In genomic region chr6:28136585-28137457, GRCh38 we compare ENCODE assay signal across 8 cellular contexts. TPM values are rescaled to one million over a fixed set of nuclear protein-coding genes. Genes with fewer than 3 reads are reported as not detected.
DNase-seq lines count a peak whose midpoint lies in the region; ATAC-seq and TF ChIP-seq lines count a peak whose summit lies in the region.

No MANE protein-coding gene starts in this region.

- peak overlapping the region; percentile 95 for H3K9ac ChIP-seq in SK-N-SH

- under 1% methylated on average over 25 of the region's 57 CpGs for WGBS in SK-N-SH (ENCODE audit: low lambda C conversion rate)
- 0% methylated on average over 45 to 55 of the region's 57 CpGs for WGBS in testis, 2 donors

- H3F3A ChIP-seq in SK-N-SH (replicated peaks; ENCODE audit: insufficient read depth) = peaks cover 8% of the 10 kb centered on the region

- H3K4me3 ChIP-seq in HFF-Myc (replicated peaks; ENCODE audit: low read depth, low read length) (peak overlapping the region; percentile 66), SK-N-SH (ENCODE audit: low read depth in 2 of 2, low read length in 1 of 2) (peak overlapping the region; percentile 86 to 90), testis (peak overlapping the region; percentile 93 to 94)

- H3K4me3 Mint-ChIP-seq in activated naive CD8-positive, alpha-beta T cell = peak overlapping the region; percentile 98

- H2AFZ ChIP-seq in SK-N-SH (ENCODE audit: low read depth) = peak overlapping the region; percentile 99

- H3K36me3 ChIP-seq in SK-N-SH (replicated peaks in 1 of 2; ENCODE audit: control insufficient read depth in 1 of 2, insufficient read depth in 2 of 2, low read length in 1 of 2) (peaks cover 3 to 16% of the 10 kb centered on the region in 2 experiments), testis (ENCODE audit: low read depth, missing control alignments) (no peaks in the 10 kb centered on the region)

- H3K27me3 ChIP-seq in SK-N-SH (ENCODE audit: insufficient read depth) (no peaks in the 10 kb centered on the region), testis (no peaks in the 10 kb centered on the region)

- POLR2A ChIA-PET in SK-N-SH (lab: Yijun Ruan, JAX) = interaction anchor here (0.6 to 2.3 kb wide), 10 partner anchors 9 to 262 kb away, joined by 3 to 9 read pairs (median 6); partner anchors contain the start of genes ZKSCAN4 and ZSCAN16

- no peaks in the 10 kb centered on the region for H3K27me3 Mint-ChIP-seq in activated naive CD8-positive, alpha-beta T cell

- no peaks in the 10 kb centered on the region for H3K36me3 Mint-ChIP-seq in activated naive CD8-positive, alpha-beta T cell

- peak overlapping the region; percentile 98 for H3K27ac Mint-ChIP-seq in activated naive CD8-positive, alpha-beta T cell

- H3K9me3 ChIP-seq in SK-N-SH = no peaks in the 10 kb centered on the region
- H3K9me3 ChIP-seq in testis = no peaks in the 10 kb centered on the region

- H3K4me1 Mint-ChIP-seq in activated naive CD8-positive, alpha-beta T cell (ENCODE audit: low read depth) = peaks cover 78% of the 10 kb centered on the region

- H3K9me2 ChIP-seq in SK-N-SH = no peaks in the 10 kb centered on the region

- H4K20me1 ChIP-seq in SK-N-SH (ENCODE audit: insufficient read depth) = no peaks in the 10 kb centered on the region

- intact Hi-C loops in testis (cut with DNase I; ENCODE audit: low total_unique reads) = no loop called here

- peak in 1 of 2 experiments; percentile 50; a peak in 1 of 4 replicates for TF ChIP-seq EP300 in SK-N-SH (IDR thresholded peaks at IDR 0.05; ENCODE audit: borderline replicate concordance in 1 of 2, low read depth in 1 of 2, low read length in 1 of 2)

- TF ChIP-seq POLR2A in testis (IDR thresholded peaks at IDR 0.05) = no peak

- DNase-seq in GM03348 (ENCODE audit: low spot score) (peak; percentile 90), HFF-Myc (ENCODE audit: extremely low read depth, low read depth) (peak; percentile 90), NAMALWA (ENCODE audit: low spot score) (peak; percentile 91), SK-N-SH (peak; percentile 79), glomerular visceral epithelial cell (ENCODE audit: extremely low spot score) (peak; percentile 95), omental fat pad (ENCODE audit: low spot score) (peak; percentile 77), testis (peak; percentile 94)

- CTCF ChIA-PET in SK-N-SH (lab: Yijun Ruan, JAX) = interaction anchor here (0.6 to 2.0 kb wide), 4 partner anchors 47 to 219 kb away, joined by 3 to 12 read pairs (median 5); partner anchors contain the start of gene ZKSCAN4

- peak overlapping the region; percentile 93 for H3K4me2 ChIP-seq in SK-N-SH

- H3K27ac ChIP-seq in SK-N-SH (ENCODE audit: low read depth in 2 of 2, low read length in 1 of 2) (peak overlapping the region; percentile 88 to 97), testis (peak overlapping the region; percentile 93 to 96)

- TF ChIP-seq CTCF in HFF-Myc (IDR thresholded peaks at IDR 0.05; ENCODE audit: low read depth, low read length, missing control alignments) = no peak
- no peak for TF ChIP-seq CTCF in SK-N-SH (IDR thresholded peaks at IDR 0.05)
- no peak for TF ChIP-seq CTCF in omental fat pad (IDR thresholded peaks at IDR 0.05)
- no peak for TF ChIP-seq CTCF in testis (IDR thresholded peaks at IDR 0.05)

- TF ChIP-seq RAD21 in SK-N-SH (IDR thresholded peaks at IDR 0.05; ENCODE audit: low read length) = no peak

- H3K4me1 ChIP-seq in SK-N-SH (ENCODE audit: control insufficient read depth in 1 of 2, insufficient read depth in 2 of 2, low read depth in 1 of 2, low read length in 1 of 2) = peaks cover 0 to 17% of the 10 kb centered on the region in 2 experiments; a peak in 3 of 4 replicates
- peaks cover 13% of the 10 kb centered on the region for H3K4me1 ChIP-seq in testis

- peaks cover 52% of the 10 kb centered on the region for H3K79me2 ChIP-seq in SK-N-SH (ENCODE audit: insufficient read depth)

- no peaks in the 10 kb centered on the region for H3K9me3 Mint-ChIP-seq in activated naive CD8-positive, alpha-beta T cell (ENCODE audit: low read depth)

- peak; percentile 94 for ATAC-seq in omental fat pad (ENCODE audit: low FRiP score)

TF ChIP-seq in SK-N-SH, 30 proteins besides CTCF, POLR2A, EP300 and RAD21 (continues in another document):
- peak; percentile 71 for TF ChIP-seq ELF1 (IDR thresholded peaks at IDR 0.05)
- peak; percentile 23 for TF ChIP-seq MXI1 (IDR thresholded peaks at IDR 0.05; ENCODE audit: low read depth, low read length)
- TF ChIP-seq TEAD4 (IDR thresholded peaks at IDR 0.05; ENCODE audit: borderline replicate concordance, insufficient read depth) = no peak
- TF ChIP-seq PBX3 (IDR thresholded peaks at IDR 0.05) = no peak
- peak; percentile 93 for TF ChIP-seq POLR2AphosphoS5 (IDR thresholded peaks at IDR 0.05; ENCODE audit: low read depth, low read length)
- TF ChIP-seq ZBTB33 (IDR thresholded peaks at IDR 0.05; ENCODE audit: borderline replicate concordance, low read depth) = peak; percentile 83
- TF ChIP-seq MEF2A (IDR thresholded peaks at IDR 0.05; ENCODE audit: borderline replicate concordance, low read depth) = no peak
- TF ChIP-seq MAX (IDR thresholded peaks at IDR 0.05; ENCODE audit: low read depth) = peak; percentile 82
- peak; percentile 53; the same call in 1 of the 2 replicates for TF ChIP-seq RXRA (IDR thresholded peaks at IDR 0.05; ENCODE audit: borderline replicate concordance, low read depth)
- TF ChIP-seq USF1 (IDR thresholded peaks at IDR 0.05; ENCODE audit: borderline replicate concordance, low read depth) = no peak
- TF ChIP-seq GATA2 (CRISPR knock-in tag; IDR thresholded peaks at IDR 0.05) = no peak
- TF ChIP-seq YY1 (IDR thresholded peaks at IDR 0.05; ENCODE audit: low read depth) = peak; percentile 51; the same call in 1 of the 2 replicates
- no peak for TF ChIP-seq FOXJ3 (CRISPR knock-in tag; IDR thresholded peaks at IDR 0.05)
- TF ChIP-seq NFIC (IDR thresholded peaks at IDR 0.05; ENCODE audit: borderline replicate concordance) = peak; percentile 87
- peak; percentile 95 for TF ChIP-seq TAF1 (IDR thresholded peaks at IDR 0.05; ENCODE audit: borderline replicate concordance, low read depth, low read length)

RNA-seq across cellular contexts. Expression of gene ZKSCAN8, which starts 4.9 kb away (rescaled TPM):
- polyA plus RNA-seq in SK-N-SH (2012; rRNA removed) = 4.3 and 5.8 TPM in 2 replicates
- polyA plus RNA-seq in SK-N-SH (2012; cell fraction: cytosol; rRNA removed) = 6.5 and 6.9 TPM in 2 replicates
- polyA plus RNA-seq in SK-N-SH (2012; cell fraction: nucleus; rRNA removed) = 19.8 and 37.6 TPM in 2 replicates
- 10 to 100 TPM; 16.0 to 27.7 (median 17.2) TPM for total RNA-seq in omental fat pad
- 10 to 100 TPM; 34.1 to 36.4 TPM for total RNA-seq in testis
- polyA plus RNA-seq in testis (ENCODE audit: insufficient read depth, low read depth, low replicate concordance) = 20.9 TPM

RNA-seq across cellular contexts. Expression of gene ZSCAN16, which starts 12.4 kb away (rescaled TPM):
- polyA plus RNA-seq in SK-N-SH (2012; rRNA removed) = 3.7 and 6.2 TPM in 2 replicates
- 4.7 and 4.8 TPM in 2 replicates for polyA plus RNA-seq in SK-N-SH (2012; cell fraction: cytosol; rRNA removed)
- polyA plus RNA-seq in SK-N-SH (2012; cell fraction: nucleus; rRNA removed) = 9.2 and 11.6 TPM in 2 replicates
- total RNA-seq in omental fat pad = 1 to 10 TPM; 2.8 to 6.0 (median 3.5) TPM
- 1 to 10 TPM; 3.5 to 4.4 TPM for total RNA-seq in testis
- polyA plus RNA-seq in testis (ENCODE audit: insufficient read depth, low read depth, low replicate concordance) = 3.6 TPM

RNA-seq across cellular contexts. Expression of gene ZNF165, which starts 56.5 kb away (rescaled TPM):
- polyA plus RNA-seq in SK-N-SH (2012; rRNA removed) (0.21 and 0.25 TPM in 2 replicates), testis (ENCODE audit: insufficient read depth, low read depth, low replicate concordance) (23.2 TPM)
- polyA plus RNA-seq in SK-N-SH (2012; cell fraction: cytosol; rRNA removed) = 0.31 and 0.36 TPM in 2 replicates
- polyA plus RNA-seq in SK-N-SH (2012; cell fraction: nucleus; rRNA removed) = 0.25 and 0.43 TPM in 2 replicates
- total RNA-seq in omental fat pad (1 to 10 TPM in 1 of 4 donors, under 1 TPM in 2, not detected in 1; 0.38 to 1.4 (median 0.72) TPM), testis (10 to 100 TPM in 1 of 2 donors, 1 to 10 TPM in 1; 9.2 to 17.9 TPM)

Comparison
In these comparisons a context has a peak if more than half of its experiments do, and no peak if none do; other contexts are left out.
1. Peak in every context shown above with its lines: DNase-seq, ATAC-seq, H3K4me3 ChIP-seq and H3K27ac ChIP-seq.
2. RNA of gene ZNF165, which starts 56.5 kb away (total RNA-seq): 9.2 to 17.9 TPM in testis; 0.38 to 1.4 TPM in omental fat pad; every median in the first group is over 4 times any median in the second.